ENCODE assay signal across 12 cellular contexts in the genomic region with DNA sequence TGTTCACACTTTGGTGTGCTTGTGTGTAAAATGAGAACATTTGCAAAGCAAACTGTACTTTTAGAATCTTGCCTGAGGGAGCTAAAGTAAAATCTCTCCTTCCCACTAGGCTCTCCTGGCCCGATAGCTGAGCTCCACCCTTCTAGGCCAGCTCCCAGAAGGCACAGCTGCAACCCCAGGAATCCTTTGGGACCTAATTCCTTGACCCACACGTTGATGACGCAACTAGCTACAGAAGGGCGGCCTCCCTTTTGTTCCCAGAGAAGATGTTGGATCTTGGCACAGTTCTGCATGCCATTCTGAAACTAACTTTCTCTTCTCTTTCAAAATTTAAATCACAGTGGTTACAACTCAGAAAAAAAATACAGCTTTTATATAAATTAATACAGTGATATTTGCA.
A peak's percentile ranks its signal among the peaks of the same experiment; 100 is the strongest.
DNase-seq lines count a peak whose midpoint lies in the region; TF ChIP-seq lines count a peak whose summit lies in the region.
"Had no signal": no experiment of that assay in that cellular context is flagged by ENCODE, and none has a peak within 500 bp of the region (broad histone marks: within the 10 kb centered on the region; RNA-seq: fewer than 3 reads in every experiment).

No MANE protein-coding gene starts in this region.

- H3K4me3 ChIP-seq in choroid plexus epithelial cell (ENCODE audit: low read depth, low read length) = no peak overlapping the region

- DNase-seq in LHCN-M2 (ENCODE audit: low read depth) (peak; percentile 90), choroid plexus epithelial cell (ENCODE audit: low read depth) (peak; percentile 91), iris pigment epithelial cell (ENCODE audit: low read depth) (peak; percentile 73), stromal cell of bone marrow (ENCODE audit: low read depth) (peak; percentile 86), epidermal melanocyte (ENCODE audit: insufficient read length, low spot score) (no peak), COR-L47 (lab: John Stamatoyannopoulos, UW) (no peak)
- DNase-seq in effector CD4-positive, alpha-beta T cell = no peak
- DNase-seq in stimulated activated naive CD4-positive, alpha-beta T cell (lab: John Stamatoyannopoulos, UW) = no peak
- DNase-seq: activated B cell treated with CpG ODN at 0.5 μM for 24 hours; CD8-positive, alpha-beta T cell; NCI-H187; stimulated activated CD4-positive, alpha-beta T cell treated with anti-CD3 and anti-CD28 coated beads, Interleukin-2, amount 100 ng/mL, for 48 hours had no signal

- TF ChIP-seq CTCF in choroid plexus epithelial cell (conservative IDR thresholded peaks at IDR 0.05; ENCODE audit: low read depth, low read length) = no peak

Comparison
In these comparisons a context has a peak if more than half of its experiments do, and no peak if none do; other contexts are left out.
1. DNase-seq: peak in LHCN-M2 (single experiment), choroid plexus epithelial cell (single experiment), iris pigment epithelial cell (single experiment) and stromal cell of bone marrow (single experiment); none in epidermal melanocyte (single experiment), effector CD4-positive, alpha-beta T cell (single experiment), stimulated activated naive CD4-positive, alpha-beta T cell (0 of 6) and COR-L47 (single experiment).